ENCODE assay signal across 8 cellular contexts in genomic region chr16:70113982-70114826, GRCh38. TPM values are rescaled to one million over a fixed set of nuclear protein-coding genes. Genes with fewer than 3 reads are reported as not detected.
DNase-seq lines count a peak whose midpoint lies in the region; ATAC-seq, FAIRE-seq and TF ChIP-seq lines count a peak whose summit lies in the region.
"Not testable (repeated sequence)": the region's sequence is repeated elsewhere in the genome, so short reads cannot be mapped to it uniquely, and the experiment has no call there.

Gene PDPR, plus strand, starts transcription at chr16:70114332. Its CDS starts 6,161 bp downstream, at chr16:70120493.

- peak; percentile 93 for ATAC-seq in GM21825 (IDR thresholded peaks at IDR 0.05; ENCODE audit: unreplicated experiment)

- H3K27ac ChIP-seq in KOPT-K1 (ENCODE audit: low read depth, low read length, poor library complexity, severe bottlenecking) (peak within 1 kb of the TSS; percentile 73), esophagus squamous epithelium (peak within 1 kb of the TSS; percentile 71 to 88 (median 82))
- H3K27ac ChIP-seq in muscle layer of duodenum (ENCODE audit: low read length) = not testable (repeated sequence)

- not testable (repeated sequence) for FAIRE-seq in RCC 7860 (lab: Jason Lieb, UNC)

- no CpG with 5 or more reads among the region's 88 CpGs for WGBS in esophagus squamous epithelium, 2 donors

- not testable (repeated sequence) for H3K36me3 ChIP-seq in KOPT-K1 (ENCODE audit: insufficient read depth, low read length); esophagus squamous epithelium; muscle layer of duodenum (ENCODE audit: control insufficient read depth in 1 of 2, insufficient read depth in 2 of 2, low read length in 2 of 2)

- H3K4me3 ChIP-seq in esophagus squamous epithelium (peak within 1 kb of the TSS; percentile 52 to 83 (median 68)), muscle layer of duodenum (ENCODE audit: low read depth in 1 of 2, low read length in 2 of 2) (peak within 1 kb of the TSS; percentile 46 to 83)

- TF ChIP-seq CTCF in esophagus squamous epithelium (IDR thresholded peaks at IDR 0.05) = not testable (repeated sequence)

- intact Hi-C loops in esophagus squamous epithelium (cut with DNase I) = not testable (repeated sequence)

- H3K9me3 ChIP-seq in KOPT-K1 (ENCODE audit: insufficient read depth, low read length, poor library complexity, severe bottlenecking); esophagus squamous epithelium; muscle layer of duodenum (ENCODE audit: control insufficient read depth in 1 of 2, low read length in 2 of 2): not testable (repeated sequence)

- H3K4me1 ChIP-seq in esophagus squamous epithelium (peaks cover 0 to 43% (median 7%) of the 10 kb centered on the region in 3 donors), muscle layer of duodenum (ENCODE audit: control insufficient read depth in 1 of 2, insufficient read depth in 2 of 2, low read length in 2 of 2) (peaks cover 0 to 10% of the 10 kb centered on the region in 2 donors)

- not testable (repeated sequence) for H3K27me3 ChIP-seq in esophagus squamous epithelium; muscle layer of duodenum (ENCODE audit: low read depth, low read length)

- DNase-seq in DMS79 (lab: John Stamatoyannopoulos, UW) = peak; percentile 40
- peak; percentile 59 for DNase-seq in RCC 7860 (ENCODE audit: low spot score)
- DNase-seq in activated T-cell treated with anti-CD3 and anti-CD28 coated beads, Interleukin-2, amount 50 U/mL, for 48 hours = peak; percentile 95 to 97
- DNase-seq in esophagus squamous epithelium (lab: John Stamatoyannopoulos, UW) = peak; percentile 64
- peak; percentile 85 to 88 for DNase-seq in stimulated activated CD8-positive, alpha-beta memory T cell treated with anti-CD3 and anti-CD28 coated beads, Interleukin-7, amount 100 ng/mL, for 1 hour (ENCODE audit: low read depth in 2 of 2)

- TF ChIP-seq POLR2A in esophagus squamous epithelium (IDR thresholded peaks at IDR 0.05) = peak in 2 of 4 donors; percentile 4 to 21

RNA-seq across cellular contexts. Expression of gene PDPR, which starts in this region (rescaled TPM):
- 10 to 100 TPM in 3 of 4 donors, 1 to 10 TPM in 1; 5.0 to 24.6 (median 11.7) TPM for total RNA-seq in esophagus squamous epithelium

Comparison
In these comparisons a context has a peak if more than half of its experiments do, and no peak if none do; other contexts are left out.
1. DNase-seq: peak in every context shown above with its lines; median percentile 96 in activated T-cell treated with anti-CD3 and anti-CD28 coated beads, Interleukin-2, amount 50 U/mL, for 48 hours; 86 in stimulated activated CD8-positive, alpha-beta memory T cell treated with anti-CD3 and anti-CD28 coated beads, Interleukin-7, amount 100 ng/mL, for 1 hour; 64 in esophagus squamous epithelium; 59 in RCC 7860; 40 in DMS79.